ENCODE assay signal across 27 cellular contexts in the genomic region with DNA sequence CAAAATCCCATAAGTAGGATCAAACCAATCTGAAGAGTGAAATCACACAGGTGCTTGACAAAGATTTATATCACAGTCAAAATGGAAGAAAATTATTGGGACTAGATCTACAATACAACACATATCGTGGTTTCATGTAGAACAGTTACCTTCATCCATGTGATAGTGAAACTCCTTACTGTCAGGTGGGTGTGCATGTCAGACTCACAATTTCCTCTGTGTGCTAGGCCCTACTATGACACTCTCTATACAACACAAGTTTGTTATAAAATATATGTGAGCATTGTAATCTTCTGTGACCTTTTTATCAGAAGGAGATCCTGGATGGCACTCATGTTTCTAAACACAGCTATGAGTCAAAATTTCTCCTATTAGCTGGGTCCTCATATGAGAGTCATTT.
DNase-seq lines count a peak whose midpoint lies in the region; ATAC-seq lines count a peak whose summit lies in the region.
"Had no signal": no experiment of that assay in that cellular context is flagged by ENCODE, and none has a peak within 500 bp of the region (broad histone marks: within the 10 kb centered on the region; RNA-seq: fewer than 3 reads in every experiment).

No MANE protein-coding gene starts in this region.

- H3K36me3 Mint-ChIP-seq in activated naive CD8-positive, alpha-beta T cell treated with anti-CD3 and anti-CD28 coated beads, Interleukin-2, amount 50 U/mL, for 24 hours (ENCODE audit: low read depth): no peaks in the 10 kb centered on the region
- H3K36me3 Mint-ChIP-seq in activated naive CD8-positive, alpha-beta T cell treated with anti-CD3 and anti-CD28 coated beads for 36 hours: no peaks in the 10 kb centered on the region
- H3K36me3 Mint-ChIP-seq: CD14-positive monocyte; CD4-positive, alpha-beta memory T cell; CD4-positive, CD25-positive, alpha-beta regulatory T cell; CD8-positive, alpha-beta memory T cell; CD8-positive, alpha-beta T cell had no signal

- H3K4me1 Mint-ChIP-seq in activated naive CD8-positive, alpha-beta T cell treated with anti-CD3 and anti-CD28 coated beads, Interleukin-2, amount 50 U/mL, for 24 hours: peaks cover 2% of the 10 kb centered on the region
- H3K4me1 Mint-ChIP-seq in activated naive CD8-positive, alpha-beta T cell treated with anti-CD3 and anti-CD28 coated beads for 36 hours: no peaks in the 10 kb centered on the region
- H3K4me1 Mint-ChIP-seq in stimulated activated naive CD8-positive, alpha-beta T cell treated with anti-CD3 and anti-CD28 coated beads, Interleukin-15, amount 100 ng/mL, for 72 hours: no peaks in the 10 kb centered on the region
- H3K4me1 Mint-ChIP-seq: B cell; CD14-positive monocyte; CD4-positive, alpha-beta memory T cell; CD4-positive, CD25-positive, alpha-beta regulatory T cell; CD8-positive, alpha-beta memory T cell had no signal

- peak; percentile 28 for ATAC-seq in activated naive CD8-positive, alpha-beta T cell treated with anti-CD3 and anti-CD28 coated beads, Interleukin-2, amount 50 U/mL, for 24 hours
- ATAC-seq in stimulated activated naive CD8-positive, alpha-beta T cell treated with anti-CD3 and anti-CD28 coated beads, Interleukin-15, amount 100 ng/mL, for 72 hours: peak; percentile 52
- ATAC-seq in stimulated activated naive CD8-positive, alpha-beta T cell treated with anti-CD3 and anti-CD28 coated beads, Interleukin-15, Interleukin-2, amounts not matched to agents 100 U/mL and 50 U/mL, for 24 hours: no peak
- ATAC-seq: A549; CD8-positive, alpha-beta T cell had no signal

- H3K27me3 Mint-ChIP-seq in activated naive CD8-positive, alpha-beta T cell treated with anti-CD3 and anti-CD28 coated beads, Interleukin-2, amount 50 U/mL, for 24 hours: no peaks in the 10 kb centered on the region
- H3K27me3 Mint-ChIP-seq in activated naive CD8-positive, alpha-beta T cell treated with anti-CD3 and anti-CD28 coated beads for 36 hours: no peaks in the 10 kb centered on the region
- H3K27me3 Mint-ChIP-seq in stimulated activated naive CD8-positive, alpha-beta T cell treated with anti-CD3 and anti-CD28 coated beads, Interleukin-15, amount 100 ng/mL, for 72 hours: no peaks in the 10 kb centered on the region
- H3K27me3 Mint-ChIP-seq: B cell; CD4-positive, alpha-beta memory T cell; CD4-positive, alpha-beta T cell; CD4-positive, CD25-positive, alpha-beta regulatory T cell; CD8-positive, alpha-beta memory T cell had no signal

- no peak overlapping the region for H3K4me3 Mint-ChIP-seq in activated naive CD8-positive, alpha-beta T cell treated with anti-CD3 and anti-CD28 coated beads, Interleukin-2, amount 50 U/mL, for 24 hours
- no peak overlapping the region for H3K4me3 Mint-ChIP-seq in activated naive CD8-positive, alpha-beta T cell treated with anti-CD3 and anti-CD28 coated beads for 36 hours
- H3K4me3 Mint-ChIP-seq in stimulated activated naive CD8-positive, alpha-beta T cell treated with anti-CD3 and anti-CD28 coated beads, Interleukin-15, amount 100 ng/mL, for 72 hours: no peak overlapping the region
- H3K4me3 Mint-ChIP-seq: B cell; CD14-positive monocyte; CD4-positive, alpha-beta memory T cell; CD4-positive, alpha-beta T cell; CD4-positive, CD25-positive, alpha-beta regulatory T cell; CD8-positive, alpha-beta memory T cell; CD8-positive, alpha-beta T cell had no signal

- H3K9me3 Mint-ChIP-seq in activated naive CD8-positive, alpha-beta T cell treated with anti-CD3 and anti-CD28 coated beads, Interleukin-2, amount 50 U/mL, for 24 hours: no peaks in the 10 kb centered on the region
- H3K9me3 Mint-ChIP-seq in activated naive CD8-positive, alpha-beta T cell treated with anti-CD3 and anti-CD28 coated beads for 36 hours: no peaks in the 10 kb centered on the region
- no peaks in the 10 kb centered on the region for H3K9me3 Mint-ChIP-seq in stimulated activated naive CD8-positive, alpha-beta T cell treated with anti-CD3 and anti-CD28 coated beads, Interleukin-15, amount 100 ng/mL, for 72 hours
- H3K9me3 Mint-ChIP-seq: CD4-positive, alpha-beta memory T cell; CD4-positive, alpha-beta T cell; CD4-positive, CD25-positive, alpha-beta regulatory T cell; CD8-positive, alpha-beta memory T cell; CD8-positive, alpha-beta T cell had no signal

- DNase-seq in activated naive CD8-positive, alpha-beta T cell treated with anti-CD3 and anti-CD28 coated beads, Interleukin-2, amount 50 U/mL, for 24 hours: no peak
- no peak for DNase-seq in activated naive CD8-positive, alpha-beta T cell treated with anti-CD3 and anti-CD28 coated beads for 36 hours
- no peak for DNase-seq in stimulated activated naive CD8-positive, alpha-beta T cell treated with anti-CD3 and anti-CD28 coated beads, Interleukin-15, amount 100 ng/mL, for 72 hours
- DNase-seq in stimulated activated naive CD8-positive, alpha-beta T cell treated with anti-CD3 and anti-CD28 coated beads, Interleukin-15, Interleukin-2, amounts not matched to agents 100 U/mL and 50 U/mL, for 24 hours: no peak
- DNase-seq: 8988T; ACHN; AML-193; BE2C; C1 segment of cervical spinal cord; Caco-2; Calu3; CD4-positive, alpha-beta memory T cell; CD4-positive, alpha-beta T cell; CD4-positive, CD25-positive, alpha-beta regulatory T cell; CD8-positive, alpha-beta memory T cell; CD8-positive, alpha-beta T cell; COR-L47; DMS 273 treated with DMSO at 0.1 percent for 48 hours; DMS153; DMS53; DMS79; DMS79 treated with DMSO at 0.1 percent for 48 hours; DND-41; EL had no signal

- no peak overlapping the region for H3K27ac Mint-ChIP-seq in activated naive CD8-positive, alpha-beta T cell treated with anti-CD3 and anti-CD28 coated beads, Interleukin-2, amount 50 U/mL, for 24 hours
- no peak overlapping the region for H3K27ac Mint-ChIP-seq in activated naive CD8-positive, alpha-beta T cell treated with anti-CD3 and anti-CD28 coated beads for 36 hours
- H3K27ac Mint-ChIP-seq in stimulated activated naive CD8-positive, alpha-beta T cell treated with anti-CD3 and anti-CD28 coated beads, Interleukin-15, amount 100 ng/mL, for 72 hours: no peak overlapping the region
- H3K27ac Mint-ChIP-seq: B cell; CD14-positive monocyte; CD4-positive, alpha-beta memory T cell; CD4-positive, alpha-beta T cell; CD4-positive, CD25-positive, alpha-beta regulatory T cell; CD8-positive, alpha-beta memory T cell; CD8-positive, alpha-beta T cell had no signal
